29 cellular contexts compared by ENCODE assay signal in genomic region chr16:67281536-67282446, GRCh38. TPM values are rescaled to one million over a fixed set of nuclear protein-coding genes. Genes with fewer than 3 reads are reported as not detected.
"Had no signal": no experiment of that assay in that cellular context is flagged by ENCODE, and none has a peak within 500 bp of the region (broad histone marks: within the 10 kb centered on the region; RNA-seq: fewer than 3 reads in every experiment).

No MANE protein-coding gene starts in this region.

- H3K36me3 ChIP-seq: heart right ventricle, left lung, neural progenitor cell, ovary, sigmoid colon, upper lobe of left lung had no signal

- H3K27ac ChIP-seq: esophagus squamous epithelium, heart right ventricle, left lung, neural progenitor cell, ovary, psoas muscle, sigmoid colon, tibial artery, upper lobe of left lung had no signal

- H3K27ac Mint-ChIP-seq: mesothelial cell of epicardium; naive B cell; natural killer cell treated with Interleukin-12 subunit alpha and Interleukin-12 subunit beta and Interleukin-15 and Interleukin-18, amount 100 ng/mL, for 72 hours; neural progenitor cell; stimulated activated naive B cell treated with anti-CD40 and anti-IgM and Interleukin-4, amounts not matched to agents 10 μg/mL and 1 μg/mL and 100 μg/mL, for 72 hours; stimulated activated naive CD8-positive, alpha-beta T cell treated with anti-CD3 and anti-CD28 coated beads, Interleukin-15, amount 100 ng/mL, for 72 hours had no signal

- H3K27me3 ChIP-seq: esophagus squamous epithelium, heart right ventricle, left lung, ovary, tibial artery, upper lobe of left lung had no signal

- H3K36me3 Mint-ChIP-seq: natural killer cell treated with Interleukin-12 subunit alpha and Interleukin-12 subunit beta and Interleukin-15 and Interleukin-18, amount 100 ng/mL, for 72 hours; neural progenitor cell had no signal

- H3K9me3 ChIP-seq: esophagus squamous epithelium, heart right ventricle, left lung, mucosa of descending colon, ovary, psoas muscle, sigmoid colon, tibial artery, upper lobe of left lung had no signal

- H3K9me3 Mint-ChIP-seq: effector memory CD8-positive, alpha-beta T cell; mesothelial cell of epicardium; naive B cell; natural killer cell treated with Interleukin-12 subunit alpha and Interleukin-12 subunit beta and Interleukin-15 and Interleukin-18, amount 100 ng/mL, for 72 hours; neural progenitor cell; stimulated activated naive B cell treated with anti-CD40 and anti-IgM and Interleukin-4, amounts not matched to agents 10 μg/mL and 1 μg/mL and 100 μg/mL, for 72 hours; stimulated activated naive CD8-positive, alpha-beta T cell treated with anti-CD3 and anti-CD28 coated beads, Interleukin-15, amount 100 ng/mL, for 72 hours had no signal

- H3K4me1 Mint-ChIP-seq: neural progenitor cell had no signal

- ATAC-seq: effector memory CD8-positive, alpha-beta T cell; heart right ventricle; left cardiac atrium; left lung; mucosa of descending colon; natural killer cell treated with Interleukin-12 subunit alpha and Interleukin-12 subunit beta and Interleukin-15 and Interleukin-18, amount 100 ng/mL, for 72 hours; psoas muscle; right cardiac atrium; stimulated activated naive B cell treated with anti-CD40 and anti-IgM and Interleukin-4, amounts not matched to agents 10 μg/mL and 1 μg/mL and 100 μg/mL, for 72 hours; stimulated activated naive CD8-positive, alpha-beta T cell treated with anti-CD3 and anti-CD28 coated beads, Interleukin-15, amount 100 ng/mL, for 72 hours had no signal

- DNase-seq: cortex of kidney; effector memory CD8-positive, alpha-beta T cell; erythroblast; esophagus squamous epithelium; foreskin melanocyte; glutamatergic neuron; heart right ventricle; hippocampal formation; left cardiac atrium; left lung; mesenchymal stem cell; mucosa of descending colon; naive B cell; nucleus accumbens; ovary; right cardiac atrium; sigmoid colon; stimulated activated CD4-positive, alpha-beta T cell treated with anti-CD3 and anti-CD28 coated beads, Interleukin-4, amount 100 ng/mL, for 4 hours; stimulated activated naive B cell treated with anti-CD40 and anti-IgM and Interleukin-4, amounts not matched to agents 10 μg/mL and 1 μg/mL and 100 μg/mL, for 72 hours; stimulated activated naive CD8-positive, alpha-beta T cell treated with anti-CD3 and anti-CD28 coated beads, Interleukin-15, amount 100 ng/mL, for 72 hours; tibial artery; upper lobe of left lung had no signal

- H3K4me3 ChIP-seq: esophagus squamous epithelium, heart right ventricle, left lung, mucosa of descending colon, neural progenitor cell, ovary, psoas muscle, sigmoid colon, tibial artery, upper lobe of left lung had no signal

- H3K4me2 ChIP-seq: neural progenitor cell had no signal

- H3K4me3 Mint-ChIP-seq: effector memory CD8-positive, alpha-beta T cell; mesothelial cell of epicardium; natural killer cell treated with Interleukin-12 subunit alpha and Interleukin-12 subunit beta and Interleukin-15 and Interleukin-18, amount 100 ng/mL, for 72 hours; neural progenitor cell; stimulated activated naive B cell treated with anti-CD40 and anti-IgM and Interleukin-4, amounts not matched to agents 10 μg/mL and 1 μg/mL and 100 μg/mL, for 72 hours had no signal

- H3K27me3 Mint-ChIP-seq: effector memory CD8-positive, alpha-beta T cell; naive B cell; natural killer cell treated with Interleukin-12 subunit alpha and Interleukin-12 subunit beta and Interleukin-15 and Interleukin-18, amount 100 ng/mL, for 72 hours; stimulated activated naive B cell treated with anti-CD40 and anti-IgM and Interleukin-4, amounts not matched to agents 10 μg/mL and 1 μg/mL and 100 μg/mL, for 72 hours; stimulated activated naive CD8-positive, alpha-beta T cell treated with anti-CD3 and anti-CD28 coated beads, Interleukin-15, amount 100 ng/mL, for 72 hours had no signal

- H3K9ac ChIP-seq: neural progenitor cell had no signal

- H3K4me1 ChIP-seq: neural progenitor cell had no signal

- H2AFZ ChIP-seq: neural progenitor cell had no signal

RNA-seq across cellular contexts. Expression of gene SLC9A5, which starts 33.0 kb away (rescaled TPM):
- total RNA-seq: kidney epithelial cell, skeletal muscle tissue had no signal

RNA-seq across cellular contexts. Expression of gene KCTD19, which starts 44.8 kb away (rescaled TPM):
- total RNA-seq: heart right ventricle, lung microvascular endothelial cell, psoas muscle, skeletal muscle tissue had no signal

RNA-seq across cellular contexts. Expression of gene LRRC36, which starts 44.8 kb away (rescaled TPM):
- total RNA-seq: esophagus squamous epithelium, left cardiac atrium, lung microvascular endothelial cell, psoas muscle, skeletal muscle tissue had no signal
